In genomic region chr19:41853768-41854167, GRCh38 we compare ENCODE assay signal across 28 cellular contexts. TPM values are rescaled to one million over a fixed set of nuclear protein-coding genes. Genes with fewer than 3 reads are reported as not detected.
"Had no signal": no experiment of that assay in that cellular context is flagged by ENCODE, and none has a peak within 500 bp of the region (broad histone marks: within the 10 kb centered on the region; RNA-seq: fewer than 3 reads in every experiment).

No MANE protein-coding gene starts in this region.

- H3K36me3 ChIP-seq: brain microvascular endothelial cell, cardiac muscle cell had no signal

- H3K4me3 ChIP-seq: cardiac muscle cell had no signal

- H3K27ac ChIP-seq: brain microvascular endothelial cell, cardiac muscle cell, VCaP had no signal

- DNase-seq: activated CD4-positive, alpha-beta memory T cell treated with anti-CD3 and anti-CD28 coated beads, Interleukin-2, amount 10 ng/mL, durations not matched to agents 7 days and 5 days; activated CD4-positive, alpha-beta T cell treated with anti-CD3 and anti-CD28 coated beads for 36 hours; activated CD4-positive, alpha-beta T cell treated with anti-CD3 and anti-CD28 coated beads, Interleukin-2, amount 50 U/mL, for 1 hour; activated CD4-positive, CD25-positive, alpha-beta regulatory T cell; activated gamma-delta T cell; activated naive CD4-positive, alpha-beta T cell treated with anti-CD3 and anti-CD28 coated beads for 36 hours; activated T-cell treated with anti-CD3 and anti-CD28 coated beads for 4 hours; activated T-cell treated with anti-CD3 and anti-CD28 coated beads, Interleukin-2, amount 50 U/mL, for 48 hours; brain microvascular endothelial cell; Karpas-422; MM.1S; NCI-H1092 treated with DMSO at 0.1 percent for 48 hours; NCI-H1417 treated with DMSO at 0.1 percent for 48 hours; NCI-H1694; NCI-H2029 treated with DMSO at 0.1 percent for 48 hours; NCI-H345; NCI-H510A; NCI-H526 treated with DMSO at 0.1 percent for 48 hours; NK-92 treated with Interleukin-12 subunit alpha and Interleukin-12 subunit beta, amount 100 ng/mL, for 24 hours; SIG-M5; T-helper 1 cell had no signal

- ATAC-seq: activated CD4-positive, alpha-beta T cell treated with anti-CD3 and anti-CD28 coated beads for 36 hours; activated T-helper 17 cell treated with anti-CD3 and anti-CD28 coated beads, Interleukin-2, amount 50 U/mL, for 72 hours had no signal

RNA-seq across cellular contexts. Expression of gene DMRTC2, which starts 8.9 kb away (rescaled TPM):
- total RNA-seq: activated CD4-positive, alpha-beta memory T cell treated with anti-CD3 and anti-CD28 coated beads, Interleukin-2, amount 10 ng/mL, durations not matched to agents 7 days and 5 days; activated CD4-positive, alpha-beta T cell treated with anti-CD3 and anti-CD28 coated beads for 36 hours; activated CD8-positive, alpha-beta memory T cell treated with anti-CD3 and anti-CD28 coated beads for 36 hours; activated naive CD4-positive, alpha-beta T cell treated with anti-CD3 and anti-CD28 coated beads for 36 hours; activated T-helper 17 cell treated with anti-CD3 and anti-CD28 coated beads, Interleukin-2, amount 50 U/mL, for 72 hours; cardiac muscle cell; RPMI7951; T-helper 2 cell treated with Interferon-gamma antibody and Interleukin-4, amounts not matched to agents 100 ng/mL and 5 ng/mL, for 36 hours had no signal
- polyA plus RNA-seq: adipose tissue, cardiac muscle cell had no signal

RNA-seq across cellular contexts. Expression of gene LYPD4, which starts 9.3 kb away (rescaled TPM):
- total RNA-seq: activated CD4-positive, alpha-beta memory T cell treated with anti-CD3 and anti-CD28 coated beads, Interleukin-2, amount 10 ng/mL, durations not matched to agents 7 days and 5 days; activated CD4-positive, alpha-beta T cell treated with anti-CD3 and anti-CD28 coated beads for 36 hours; activated CD8-positive, alpha-beta memory T cell treated with anti-CD3 and anti-CD28 coated beads for 36 hours; activated naive CD4-positive, alpha-beta T cell treated with anti-CD3 and anti-CD28 coated beads for 36 hours; activated T-helper 17 cell treated with anti-CD3 and anti-CD28 coated beads, Interleukin-2, amount 50 U/mL, for 72 hours; cardiac muscle cell; RPMI7951; T-helper 2 cell treated with Interferon-gamma antibody and Interleukin-4, amounts not matched to agents 100 ng/mL and 5 ng/mL, for 36 hours had no signal
- polyA plus RNA-seq: adipose tissue, cardiac muscle cell had no signal

RNA-seq across cellular contexts. Expression of gene CD79A, which starts 23.3 kb away (rescaled TPM):
- total RNA-seq: cardiac muscle cell, RPMI7951 had no signal
